ENCODE assay signal across 25 cellular contexts in genomic region chr11:66484825-66485380, GRCh38.
"Had no signal": no experiment of that assay in that cellular context is flagged by ENCODE, and none has a peak within 500 bp of the region (broad histone marks: within the 10 kb centered on the region; RNA-seq: fewer than 3 reads in every experiment).

No MANE protein-coding gene starts in this region.

- H3K4me3 ChIP-seq: gastrocnemius medialis, lung, ovary, psoas muscle, sigmoid colon, testis, tibial artery had no signal

- H3K4me1 ChIP-seq: testis had no signal

- H3K27ac ChIP-seq: epithelial cell of prostate, gastrocnemius medialis, ovary, psoas muscle, sigmoid colon, testis, tibial artery had no signal

- H3K27me3 ChIP-seq: gastrocnemius medialis, ovary, sigmoid colon, testis, tibial artery had no signal

- H3K36me3 ChIP-seq: ovary had no signal

- H3K36me3 Mint-ChIP-seq: natural killer cell treated with Interleukin-12 subunit alpha and Interleukin-12 subunit beta and Interleukin-15 and Interleukin-18, amount 100 ng/mL, for 72 hours had no signal

- H3K4me3 Mint-ChIP-seq: effector memory CD8-positive, alpha-beta T cell; memory B cell; natural killer cell treated with Interleukin-12 subunit alpha and Interleukin-12 subunit beta and Interleukin-15 and Interleukin-18, amount 100 ng/mL, for 72 hours; stimulated activated memory B cell treated with anti-CD40 and anti-IgM and Interleukin-4, amounts not matched to agents 10 μg/mL and 1 μg/mL and 100 μg/mL, for 72 hours; type B pancreatic cell had no signal

- FAIRE-seq: endometrium, keratinocyte had no signal

- H3K27me3 Mint-ChIP-seq: effector memory CD8-positive, alpha-beta T cell; memory B cell; naive B cell; natural killer cell treated with Interleukin-12 subunit alpha and Interleukin-12 subunit beta and Interleukin-15 and Interleukin-18, amount 100 ng/mL, for 72 hours; stimulated activated memory B cell treated with anti-CD40 and anti-IgM and Interleukin-4, amounts not matched to agents 10 μg/mL and 1 μg/mL and 100 μg/mL, for 72 hours; type B pancreatic cell had no signal

- H3K27ac Mint-ChIP-seq: effector memory CD8-positive, alpha-beta T cell; memory B cell; naive B cell; natural killer cell treated with Interleukin-12 subunit alpha and Interleukin-12 subunit beta and Interleukin-15 and Interleukin-18, amount 100 ng/mL, for 72 hours; stimulated activated memory B cell treated with anti-CD40 and anti-IgM and Interleukin-4, amounts not matched to agents 10 μg/mL and 1 μg/mL and 100 μg/mL, for 72 hours; type B pancreatic cell had no signal

- H3K9me3 ChIP-seq: gastrocnemius medialis, ovary, psoas muscle, sigmoid colon, testis, tibial artery had no signal

- H3K9me3 Mint-ChIP-seq: effector memory CD8-positive, alpha-beta T cell; memory B cell; naive B cell; natural killer cell treated with Interleukin-12 subunit alpha and Interleukin-12 subunit beta and Interleukin-15 and Interleukin-18, amount 100 ng/mL, for 72 hours; stimulated activated memory B cell treated with anti-CD40 and anti-IgM and Interleukin-4, amounts not matched to agents 10 μg/mL and 1 μg/mL and 100 μg/mL, for 72 hours; type B pancreatic cell had no signal

- DNase-seq: cortex of kidney; effector memory CD8-positive, alpha-beta T cell; foreskin fibroblast; gastrocnemius medialis; head of caudate nucleus; naive B cell; nucleus accumbens; ovary; right cardiac atrium; sigmoid colon; stimulated activated CD4-positive, alpha-beta T cell treated with anti-CD3 and anti-CD28 coated beads, Interleukin-2, amount 100 ng/mL, for 24 hours; stimulated activated CD4-positive, alpha-beta T cell treated with anti-CD3 and anti-CD28 coated beads, Interleukin-4, amount 100 ng/mL, for 24 hours; stimulated activated naive CD8-positive, alpha-beta T cell treated with anti-CD3 and anti-CD28 coated beads, Interleukin-15, Interleukin-2, amounts not matched to agents 100 U/mL and 50 U/mL, for 24 hours; substantia nigra; testis; tibial artery had no signal
